Comparison of ENCODE assay signal across 8 cellular contexts in the genomic region with DNA sequence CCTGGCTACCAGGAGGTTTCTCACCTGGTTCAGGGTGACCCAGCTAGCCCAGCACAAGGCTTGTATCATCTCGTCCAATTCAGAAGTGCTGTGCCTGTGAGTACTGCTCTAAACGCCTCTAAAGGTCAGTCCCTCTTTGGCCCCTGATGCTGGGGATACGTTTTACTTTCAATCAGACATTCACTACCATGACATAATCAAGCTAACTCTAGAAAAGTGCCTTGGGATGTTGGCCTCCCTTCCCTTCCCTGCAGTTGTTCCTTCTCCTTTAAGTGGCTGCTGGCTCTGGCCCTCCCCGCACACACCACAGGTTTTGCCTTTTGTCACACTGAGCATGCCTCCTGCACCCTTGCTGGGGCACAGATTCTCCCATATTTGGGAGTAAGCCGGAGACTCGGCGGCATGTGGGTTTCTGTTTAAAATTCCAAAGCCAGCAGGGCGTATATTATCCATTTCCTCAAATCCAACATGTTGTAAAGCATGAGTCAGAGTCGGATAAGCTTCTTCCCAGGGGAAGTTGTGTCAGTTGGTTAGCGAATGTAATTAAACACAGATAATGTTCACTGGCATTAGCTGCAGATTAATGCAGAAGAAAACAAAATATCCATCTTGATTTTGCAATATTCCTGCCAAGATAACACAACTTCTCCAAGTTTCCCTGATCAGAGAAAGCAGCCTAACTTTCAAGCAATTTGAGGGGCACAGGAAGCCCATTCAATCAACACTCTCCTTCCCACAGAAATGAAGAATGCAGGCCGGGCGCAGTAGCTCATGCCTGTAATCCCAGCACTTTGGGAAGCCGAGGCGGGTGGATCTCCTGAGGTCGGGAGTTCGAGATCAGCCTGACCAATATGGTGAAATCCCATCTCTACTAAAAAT. TPM values are rescaled to one million over a fixed set of nuclear protein-coding genes. Genes with fewer than 3 reads are reported as not detected.
DNase-seq lines count a peak whose midpoint lies in the region; ATAC-seq and TF ChIP-seq lines count a peak whose summit lies in the region.

No MANE protein-coding gene starts in this region.

- TF ChIP-seq CTCF in liver (IDR thresholded peaks at IDR 0.05; ENCODE audit: low read depth, low read length, missing input control) (no peak), thyroid gland (IDR thresholded peaks at IDR 0.05) (no peak), natural killer cell (IDR thresholded peaks at IDR 0.05) (no peak)

- in situ Hi-C loops in Caki2 (cut with HindIII; ENCODE audit: low pct_unique_long_range_greater_than_20kb, low sequenced_read_pairs): no loop called here

- no peak overlapping the region for H3K27ac Mint-ChIP-seq in natural killer cell

- H3K4me3 ChIP-seq in liver (ENCODE audit: low read depth in 1 of 3, low read length in 3 of 3): no peak overlapping the region
- no peak overlapping the region for H3K4me3 ChIP-seq in thyroid gland (replicated peaks in 1 of 3)

- TF ChIP-seq POLR2A in thyroid gland (IDR thresholded peaks at IDR 0.05): peak in 1 of 2 donors; percentile 70

- 62% methylated on average over 16 of the region's 16 CpGs for WGBS in liver
- 42 to 47% methylated on average over 16 of the region's 16 CpGs for WGBS in thyroid gland, 2 donors

- no peaks in the 10 kb centered on the region for H3K36me3 Mint-ChIP-seq in natural killer cell

- no peaks in the 10 kb centered on the region for H3K9me3 ChIP-seq in liver (ENCODE audit: control insufficient read depth in 4 of 4, low read length in 3 of 4)
- H3K9me3 ChIP-seq in thyroid gland: no peaks in the 10 kb centered on the region

- ATAC-seq in natural killer cell: no peak
- no peak for ATAC-seq in GM19023 (IDR thresholded peaks at IDR 0.05; ENCODE audit: unreplicated experiment)

- H3K27me3 ChIP-seq in liver (ENCODE audit: control insufficient read depth in 4 of 4, insufficient read depth in 4 of 4, low read length in 3 of 4): no peaks in the 10 kb centered on the region
- H3K27me3 ChIP-seq in thyroid gland: no peaks in the 10 kb centered on the region

- H3K27ac ChIP-seq in liver (ENCODE audit: low read depth in 1 of 2, low read length in 2 of 2) (peak overlapping the region; percentile 50 to 51), thyroid gland (peak overlapping the region; percentile 69 to 92 (median 70))

- intact Hi-C loops in thyroid gland (cut with DNase I): no loop called here
- intact Hi-C loops in natural killer cell (cut with micrococcal nuclease): no loop called here

- H3K36me3 ChIP-seq in liver (ENCODE audit: control insufficient read depth in 4 of 4, insufficient read depth in 3 of 4, low read depth in 1 of 4, low read length in 3 of 4) (no peaks in the 10 kb centered on the region), thyroid gland (no peaks in the 10 kb centered on the region)

- no peak overlapping the region for H3K4me3 Mint-ChIP-seq in natural killer cell

- no peak for TF ChIP-seq RAD21 in liver (IDR thresholded peaks at IDR 0.05)

- DNase-seq in Caki2 (ENCODE audit: low read depth) (peak; percentile 99), NCI-H526 treated with DMSO at 0.1 percent for 48 hours (lab: John Stamatoyannopoulos, UW) (peak; percentile 1), dermis blood vessel endothelial cell (peak; percentile 95), thyroid gland (peak; percentile 64 to 85), NCI-H2196 (lab: John Stamatoyannopoulos, UW; ENCODE audit: unreplicated experiment) (no peak), natural killer cell (no peak)

- peaks cover 30 to 45% of the 10 kb centered on the region in 2 donors for H3K4me1 Mint-ChIP-seq in natural killer cell

- H3K9ac ChIP-seq in liver (ENCODE audit: low read depth in 1 of 2, low read length in 2 of 2): no peak overlapping the region

- H3K27me3 Mint-ChIP-seq in natural killer cell (ENCODE audit: low read depth in 2 of 2): no peaks in the 10 kb centered on the region

- no peaks in the 10 kb centered on the region for H3K4me1 ChIP-seq in liver (ENCODE audit: control insufficient read depth in 4 of 4, insufficient read depth in 4 of 4, low read length in 3 of 4)
- H3K4me1 ChIP-seq in thyroid gland: peaks cover 18 to 31% of the 10 kb centered on the region in 2 donors

- H3K9me3 Mint-ChIP-seq in natural killer cell: no peaks in the 10 kb centered on the region

TF ChIP-seq in liver, 16 proteins besides CTCF, POLR2A, EP300 and RAD21:
- TF ChIP-seq, protein P1, sequence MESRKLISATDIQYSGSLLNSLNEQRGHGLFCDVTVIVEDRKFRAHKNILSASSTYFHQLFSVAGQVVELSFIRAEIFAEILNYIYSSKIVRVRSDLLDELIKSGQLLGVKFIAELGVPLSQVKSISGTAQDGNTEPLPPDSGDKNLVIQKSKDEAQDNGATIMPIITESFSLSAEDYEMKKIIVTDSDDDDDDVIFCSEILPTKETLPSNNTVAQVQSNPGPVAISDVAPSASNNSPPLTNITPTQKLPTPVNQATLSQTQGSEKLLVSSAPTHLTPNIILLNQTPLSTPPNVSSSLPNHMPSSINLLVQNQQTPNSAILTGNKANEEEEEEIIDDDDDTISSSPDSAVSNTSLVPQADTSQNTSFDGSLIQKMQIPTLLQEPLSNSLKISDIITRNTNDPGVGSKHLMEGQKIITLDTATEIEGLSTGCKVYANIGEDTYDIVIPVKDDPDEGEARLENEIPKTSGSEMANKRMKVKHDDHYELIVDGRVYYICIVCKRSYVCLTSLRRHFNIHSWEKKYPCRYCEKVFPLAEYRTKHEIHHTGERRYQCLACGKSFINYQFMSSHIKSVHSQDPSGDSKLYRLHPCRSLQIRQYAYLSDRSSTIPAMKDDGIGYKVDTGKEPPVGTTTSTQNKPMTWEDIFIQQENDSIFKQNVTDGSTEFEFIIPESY (IDR thresholded peaks at IDR 0.05): no peak
- peak in 1 of 2 donors; percentile 13 for TF ChIP-seq RXRA (IDR thresholded peaks at IDR 0.05)
- TF ChIP-seq JUND (IDR thresholded peaks at IDR 0.05): peak; percentile 80 to 84
- no peak for TF ChIP-seq FOXA2 (IDR thresholded peaks at IDR 0.05)
- TF ChIP-seq YY1 (IDR thresholded peaks at IDR 0.05): no peak
- TF ChIP-seq SP1 (IDR thresholded peaks at IDR 0.05): peak; percentile 38
- no peak for TF ChIP-seq EGR1 (IDR thresholded peaks at IDR 0.05; ENCODE audit: low read depth in 2 of 2)

RNA-seq across cellular contexts. Expression of gene VCL, which starts 31.8 kb away (rescaled TPM):
- 95.8 and 96.6 TPM in 2 replicates for total RNA-seq in Caki2 (2014; rRNA removed; shearing (Covaris generic); ENCODE audit: low replicate concordance)
- total RNA-seq in dermis blood vessel endothelial cell (107 and 163 TPM in 2 replicates), liver (10 to 100 TPM; 20.6 to 37.8 TPM), thyroid gland (100 to 1,000 TPM in 3 of 4 donors, 10 to 100 TPM in 1; 71.9 to 151 (median 112) TPM), natural killer cell (100 to 1,000 TPM; 121 to 145 (median 122) TPM)
- polyA plus RNA-seq in liver: 10 to 100 TPM in 1 of 2 donors, 1 to 10 TPM in 1; 4.3 to 14.0 TPM

RNA-seq across cellular contexts. Expression of gene PLAU, which starts 55.2 kb away (rescaled TPM):
- total RNA-seq in Caki2 (2014; rRNA removed; shearing (Covaris generic); ENCODE audit: low replicate concordance): 27.6 and 31.4 TPM in 2 replicates
- total RNA-seq in dermis blood vessel endothelial cell (13.4 and 13.8 TPM in 2 replicates), liver (1 to 10 TPM in 1 of 2 donors, under 1 TPM in 1; 0.67 to 1.0 TPM), thyroid gland (10 to 100 TPM in 1 of 4 donors, 1 to 10 TPM in 3; 3.8 to 13.3 (median 7.3) TPM), natural killer cell (1 to 10 TPM in 1 of 3 donors, under 1 TPM in 2; 0.12 to 1.6 (median 0.32) TPM)
- under 1 TPM; 0.40 to 0.91 TPM for polyA plus RNA-seq in liver

Comparison
In these comparisons a context has a peak if more than half of its experiments do, and no peak if none do; other contexts are left out.
1. DNase-seq: peak in Caki2 (single experiment), NCI-H526 treated with DMSO at 0.1 percent for 48 hours (single experiment), dermis blood vessel endothelial cell (single experiment) and thyroid gland (2 of 2); none in NCI-H2196 (single experiment) and natural killer cell (single experiment).